Comparison of ENCODE assay signal across 14 cellular contexts in genomic region chr10:111078505-111079185, GRCh38. TPM values are rescaled to one million over a fixed set of nuclear protein-coding genes. Genes with fewer than 3 reads are reported as not detected.
DNase-seq lines count a peak whose midpoint lies in the region; ATAC-seq and TF ChIP-seq lines count a peak whose summit lies in the region.
"Had no signal": no experiment of that assay in that cellular context is flagged by ENCODE, and none has a peak within 500 bp of the region (broad histone marks: within the 10 kb centered on the region; RNA-seq: fewer than 3 reads in every experiment).

No MANE protein-coding gene starts in this region.

- peaks cover 9% of the 10 kb centered on the region for H3K4me1 Mint-ChIP-seq in activated CD4-positive, alpha-beta T cell treated with anti-CD3 and anti-CD28 coated beads for 36 hours
- peaks cover 4% of the 10 kb centered on the region for H3K4me1 Mint-ChIP-seq in activated naive CD8-positive, alpha-beta T cell treated with anti-CD3 and anti-CD28 coated beads for 36 hours
- peaks cover 23% of the 10 kb centered on the region for H3K4me1 Mint-ChIP-seq in stimulated activated memory B cell treated with anti-CD40 and anti-IgM and Interleukin-4, amounts not matched to agents 10 μg/mL and 1 μg/mL and 100 μg/mL, for 72 hours
- H3K4me1 Mint-ChIP-seq in CD14-positive monocyte = peaks cover 18% of the 10 kb centered on the region

- CTCF ChIA-PET in activated CD4-positive, alpha-beta T cell treated with anti-CD3 and anti-CD28 coated beads for 36 hours (lab: Charles Lee) = interaction anchor here (0.5 to 1.8 kb wide), 2 partner anchors 769 to 1059 kb away, joined by 3 to 6 read pairs; no protein-coding TSS in a partner anchor

- POLR2A ChIA-PET in activated CD4-positive, alpha-beta T cell treated with anti-CD3 and anti-CD28 coated beads for 36 hours (lab: Charles Lee) = no interaction called here

- H3K27me3 ChIP-seq in spleen (replicated peaks in 1 of 7) = peaks cover 0 to 65% (median 56%) of the 10 kb centered on the region in 7 donors

- DNase-seq in activated CD4-positive, alpha-beta T cell treated with anti-CD3 and anti-CD28 coated beads for 36 hours = no peak
- DNase-seq in activated CD4-positive, alpha-beta T cell treated with anti-CD3 and anti-CD28 coated beads, Interleukin-2, amount 50 U/mL, for 4 hours = no peak
- no peak for DNase-seq in activated naive CD8-positive, alpha-beta T cell treated with anti-CD3 and anti-CD28 coated beads for 36 hours
- DNase-seq in left kidney (ENCODE audit: low read depth, low spot score) (peak; percentile 46), spleen (no peak), 8988T (no peak), CD14-positive monocyte (ENCODE audit: low spot score) (no peak)
- DNase-seq: ACHN, NCI-H2227 treated with DMSO at 0.1 percent for 48 hours, PC-9 had no signal

- no peak for TF ChIP-seq POLR2A in spleen (IDR thresholded peaks at IDR 0.05)

- H3K9me3 ChIP-seq in spleen = peaks cover 0 to 7% (median 0%) of the 10 kb centered on the region in 8 donors
- H3K9me3 ChIP-seq: ascending aorta had no signal

- peaks cover 54% of the 10 kb centered on the region for H3K27me3 Mint-ChIP-seq in activated CD4-positive, alpha-beta T cell treated with anti-CD3 and anti-CD28 coated beads for 36 hours
- peaks cover 60% of the 10 kb centered on the region for H3K27me3 Mint-ChIP-seq in activated naive CD8-positive, alpha-beta T cell treated with anti-CD3 and anti-CD28 coated beads for 36 hours
- H3K27me3 Mint-ChIP-seq in stimulated activated memory B cell treated with anti-CD40 and anti-IgM and Interleukin-4, amounts not matched to agents 10 μg/mL and 1 μg/mL and 100 μg/mL, for 72 hours = peaks cover 76% of the 10 kb centered on the region
- peaks cover 53 to 71% (median 59%) of the 10 kb centered on the region in 3 donors for H3K27me3 Mint-ChIP-seq in CD14-positive monocyte (ENCODE audit: low read depth in 3 of 3)

- H3K4me3 Mint-ChIP-seq in activated CD4-positive, alpha-beta T cell treated with anti-CD3 and anti-CD28 coated beads for 36 hours = peak overlapping the region; percentile 25
- H3K4me3 Mint-ChIP-seq in activated naive CD8-positive, alpha-beta T cell treated with anti-CD3 and anti-CD28 coated beads for 36 hours = peak overlapping the region; percentile 37
- H3K4me3 Mint-ChIP-seq in stimulated activated memory B cell treated with anti-CD40 and anti-IgM and Interleukin-4, amounts not matched to agents 10 μg/mL and 1 μg/mL and 100 μg/mL, for 72 hours = no peak overlapping the region
- H3K4me3 Mint-ChIP-seq in CD14-positive monocyte = peak overlapping the region in 1 of 2 donors; percentile 88

- H3K27ac ChIP-seq in spleen = peak overlapping the region in 4 of 8 donors; percentile 44 to 75 (median 65)
- H3K27ac ChIP-seq: ascending aorta, PC-9 had no signal

- H3K9me3 Mint-ChIP-seq in activated CD4-positive, alpha-beta T cell treated with anti-CD3 and anti-CD28 coated beads for 36 hours (ENCODE audit: low read depth) = no peaks in the 10 kb centered on the region
- H3K9me3 Mint-ChIP-seq in activated naive CD8-positive, alpha-beta T cell treated with anti-CD3 and anti-CD28 coated beads for 36 hours = peaks cover 2% of the 10 kb centered on the region
- peaks cover 2% of the 10 kb centered on the region for H3K9me3 Mint-ChIP-seq in stimulated activated memory B cell treated with anti-CD40 and anti-IgM and Interleukin-4, amounts not matched to agents 10 μg/mL and 1 μg/mL and 100 μg/mL, for 72 hours
- H3K9me3 Mint-ChIP-seq in CD14-positive monocyte = peaks cover 4 to 16% (median 11%) of the 10 kb centered on the region in 7 donors
- H3K9me3 Mint-ChIP-seq: T-helper 2 cell treated with Interferon-gamma antibody and Interleukin-4, amounts not matched to agents 5 μg/mL and 100 μg/mL, for 36 hours had no signal

- 18 to 55% (median 29%) methylated on average over 34 to 104 of the region's 104 CpGs for whole genome bisulfite sequencing in spleen, 5 donors

- H3K4me1 ChIP-seq in spleen = peaks cover 11 to 32% (median 27%) of the 10 kb centered on the region in 6 donors

- no peak for ATAC-seq in activated CD4-positive, alpha-beta T cell treated with anti-CD3 and anti-CD28 coated beads for 36 hours
- ATAC-seq in stimulated activated memory B cell treated with anti-CD40 and anti-IgM and Interleukin-4, amounts not matched to agents 10 μg/mL and 1 μg/mL and 100 μg/mL, for 72 hours = no peak

- H3K27ac Mint-ChIP-seq in activated CD4-positive, alpha-beta T cell treated with anti-CD3 and anti-CD28 coated beads for 36 hours = no peak overlapping the region
- H3K27ac Mint-ChIP-seq in activated naive CD8-positive, alpha-beta T cell treated with anti-CD3 and anti-CD28 coated beads for 36 hours = no peak overlapping the region
- no peak overlapping the region for H3K27ac Mint-ChIP-seq in stimulated activated memory B cell treated with anti-CD40 and anti-IgM and Interleukin-4, amounts not matched to agents 10 μg/mL and 1 μg/mL and 100 μg/mL, for 72 hours
- no peak overlapping the region for H3K27ac Mint-ChIP-seq in CD14-positive monocyte
- H3K27ac Mint-ChIP-seq: T-helper 2 cell treated with Interferon-gamma antibody and Interleukin-4, amounts not matched to agents 5 μg/mL and 100 μg/mL, for 36 hours had no signal

- no peaks in the 10 kb centered on the region for H3K36me3 Mint-ChIP-seq in activated CD4-positive, alpha-beta T cell treated with anti-CD3 and anti-CD28 coated beads for 36 hours (ENCODE audit: low read depth)
- H3K36me3 Mint-ChIP-seq in activated naive CD8-positive, alpha-beta T cell treated with anti-CD3 and anti-CD28 coated beads for 36 hours = peaks cover 2% of the 10 kb centered on the region
- H3K36me3 Mint-ChIP-seq in stimulated activated memory B cell treated with anti-CD40 and anti-IgM and Interleukin-4, amounts not matched to agents 10 μg/mL and 1 μg/mL and 100 μg/mL, for 72 hours = no peaks in the 10 kb centered on the region
- peaks cover 4 to 6% of the 10 kb centered on the region in 2 donors for H3K36me3 Mint-ChIP-seq in CD14-positive monocyte

- no peaks in the 10 kb centered on the region for H3K36me3 ChIP-seq in spleen
- H3K36me3 ChIP-seq: ascending aorta had no signal

- peak overlapping the region in 7 of 8 donors; percentile 48 to 72 (median 57) for H3K4me3 ChIP-seq in spleen
- H3K4me3 ChIP-seq: PC-9 had no signal

- intact Hi-C loops in activated CD4-positive, alpha-beta T cell treated with anti-CD3 and anti-CD28 coated beads for 36 hours (cut with DNase I, micrococcal nuclease) = loop anchor here (5.0 to 10.0 kb wide), 4 partner anchors 129 to 516 kb away; no protein-coding TSS in a partner anchor
- intact Hi-C loops in spleen (cut with DNase I; ENCODE audit: low total_unique reads) (no loop called here), CD14-positive monocyte (cut with micrococcal nuclease) (no loop called here)

- TF ChIP-seq CTCF in spleen (IDR thresholded peaks at IDR 0.05 in 8 of 11, conservative IDR thresholded peaks at IDR 0.05 in 3 of 11) (no peak), CD14-positive monocyte (IDR thresholded peaks at IDR 0.05) (no peak)

RNA-seq across cellular contexts. Expression of gene ADRA2A, which starts 1.8 kb away (rescaled TPM):
- total RNA-seq in activated CD4-positive, alpha-beta T cell treated with anti-CD3 and anti-CD28 coated beads for 36 hours = not detected
- total RNA-seq in activated naive CD8-positive, alpha-beta T cell treated with anti-CD3 and anti-CD28 coated beads for 36 hours = not detected
- 10 to 100 TPM in 5 of 7 donors, 1 to 10 TPM in 2; 7.1 to 48.1 (median 13.8) TPM for total RNA-seq in spleen
- polyA plus RNA-seq in spleen (1 to 10 TPM in 1 of 3 donors, under 1 TPM in 2; 0.35 to 1.2 (median 0.74) TPM), CD14-positive monocyte (not detected)
- total RNA-seq: endothelial cell of umbilical vein, PC-9 had no signal

Comparison
In these comparisons a context has a peak if more than half of its experiments do, and no peak if none do; other contexts are left out.
1. RNA of gene ADRA2A, which starts 1.8 kb away (total RNA-seq): 7.1 to 48.1 TPM in spleen; not detected in activated naive CD8-positive, alpha-beta T cell treated with anti-CD3 and anti-CD28 coated beads for 36 hours and not detected in activated CD4-positive, alpha-beta T cell treated with anti-CD3 and anti-CD28 coated beads for 36 hours; every median in the first group is over 4 times any median in the second.
2. intact Hi-C loops: an anchor here in activated CD4-positive, alpha-beta T cell treated with anti-CD3 and anti-CD28 coated beads for 36 hours (5.0 to 10.0 kb wide); none called in spleen and CD14-positive monocyte.